In genomic region chr11:34890812-34891211, GRCh38 we compare ENCODE assay signal across 8 cellular contexts. TPM values are rescaled to one million over a fixed set of nuclear protein-coding genes. Genes with fewer than 3 reads are reported as not detected.
A peak's percentile ranks its signal among the peaks of the same experiment; 100 is the strongest.
DNase-seq lines count a peak whose midpoint lies in the region; ATAC-seq and TF ChIP-seq lines count a peak whose summit lies in the region.

No MANE protein-coding gene starts in this region.

- peaks cover 16% of the 10 kb centered on the region for H3K36me3 Mint-ChIP-seq in neural progenitor cell

- no peak overlapping the region for H2AFZ ChIP-seq in neural progenitor cell (replicated peaks)

- H3K4me2 ChIP-seq in neural progenitor cell: no peak overlapping the region

- H3K4me3 ChIP-seq in GM12864 (ENCODE audit: low read depth, low read length) (no peak overlapping the region), choroid plexus epithelial cell (ENCODE audit: low read depth, low read length) (no peak overlapping the region), neural progenitor cell (no peak overlapping the region)

- H3K27me3 Mint-ChIP-seq in neural progenitor cell (ENCODE audit: insufficient read depth, low read depth): no peaks in the 10 kb centered on the region

- no peaks in the 10 kb centered on the region for H3K4me1 ChIP-seq in neural progenitor cell

- no peaks in the 10 kb centered on the region for H3K9me3 ChIP-seq in neural progenitor cell (ENCODE audit: low read depth)

- no peaks in the 10 kb centered on the region for H3K36me3 ChIP-seq in neural progenitor cell

- DNase-seq in A172 (ENCODE audit: low spot score) (peak; percentile 50), GM12864 (ENCODE audit: low read depth) (no peak), NCI-H2227 (lab: John Stamatoyannopoulos, UW; ENCODE audit: unreplicated experiment) (peak; percentile 69), choroid plexus epithelial cell (ENCODE audit: low read depth) (peak; percentile 78), neural progenitor cell (ENCODE audit: low spot score) (peak; percentile 59), activated gamma-delta T cell treated with Interleukin-2 at 50 U/mL for 16 hours (no peak), cerebellar nuclear complex (lab: John Stamatoyannopoulos, UW) (no peak)

- H3K27ac Mint-ChIP-seq in neural progenitor cell: no peak overlapping the region

- no peaks in the 10 kb centered on the region for H3K27me3 ChIP-seq in neural progenitor cell

- no peak overlapping the region for H3K4me3 Mint-ChIP-seq in neural progenitor cell

- H3K9me3 Mint-ChIP-seq in neural progenitor cell: peaks cover under 1% of the 10 kb centered on the region

- no peak for ATAC-seq in GM18873 (IDR thresholded peaks at IDR 0.05; ENCODE audit: low FRiP score, unreplicated experiment)

- no peaks in the 10 kb centered on the region for H3K4me1 Mint-ChIP-seq in neural progenitor cell

- H3K79me2 ChIP-seq in neural progenitor cell (ENCODE audit: low read depth): no peaks in the 10 kb centered on the region

- no peaks in the 10 kb centered on the region for H4K20me1 ChIP-seq in neural progenitor cell (ENCODE audit: low read depth)

- H3K27ac ChIP-seq in neural progenitor cell: no peak overlapping the region

- no peaks in the 10 kb centered on the region for H3F3A ChIP-seq in neural progenitor cell (ENCODE audit: low read depth)

- H3K9ac ChIP-seq in neural progenitor cell: no peak overlapping the region

- TF ChIP-seq CTCF in GM12864 (IDR thresholded peaks at IDR 0.05; ENCODE audit: low read depth, low read length, missing control alignments): peak; percentile 25
- peak; percentile 49 for TF ChIP-seq CTCF in choroid plexus epithelial cell (conservative IDR thresholded peaks at IDR 0.05; ENCODE audit: low read depth, low read length)
- peak; percentile 58 for TF ChIP-seq CTCF in neural progenitor cell (IDR thresholded peaks at IDR 0.05)

RNA-seq across cellular contexts. Expression of gene APIP, which starts 25.4 kb away (rescaled TPM):
- 70.5 and 91.1 TPM in 2 replicates for total RNA-seq in A172 (2014; rRNA removed; shearing (Covaris generic))
- 16.3 and 28.7 TPM in 2 replicates for total RNA-seq in neural progenitor cell (ENCODE audit: low replicate concordance)

RNA-seq across cellular contexts. Expression of gene PDHX, which starts 25.6 kb away (rescaled TPM):
- total RNA-seq in A172 (2014; rRNA removed; shearing (Covaris generic)): 50.3 and 59.7 TPM in 2 replicates
- total RNA-seq in neural progenitor cell (ENCODE audit: low replicate concordance): 29.5 and 38.4 TPM in 2 replicates

Comparison
In these comparisons a context has a peak if more than half of its experiments do, and no peak if none do; other contexts are left out.
1. DNase-seq: peak in A172 (single experiment), NCI-H2227 (single experiment), choroid plexus epithelial cell (single experiment) and neural progenitor cell (single experiment); none in GM12864 (single experiment), activated gamma-delta T cell treated with Interleukin-2 at 50 U/mL for 16 hours (single experiment) and cerebellar nuclear complex (0 of 2).
2. Peak in every context shown above with its lines, with median percentiles within 50 percentile points of each other: CTCF ChIP-seq.